1 cellular context compared by ENCODE assay signal in genomic region chr9:12784461-12785250, GRCh38.
TF ChIP-seq lines count a peak whose summit lies in the region.

No MANE protein-coding gene starts in this region.

TF ChIP-seq in HepG2, 621 proteins besides CTCF, POLR2A, EP300 and RAD21 (continued from another document and continues in another):
- TF ChIP-seq, protein P1, sequence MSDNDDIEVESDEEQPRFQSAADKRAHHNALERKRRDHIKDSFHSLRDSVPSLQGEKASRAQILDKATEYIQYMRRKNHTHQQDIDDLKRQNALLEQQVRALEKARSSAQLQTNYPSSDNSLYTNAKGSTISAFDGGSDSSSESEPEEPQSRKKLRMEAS (IDR thresholded peaks at IDR 0.05): peak; percentile 55
- TF ChIP-seq NCOA5 (CRISPR knock-in tag; IDR thresholded peaks at IDR 0.05) (no peak), MTA1 (CRISPR knock-in tag; IDR thresholded peaks at IDR 0.05; ENCODE audit: borderline replicate concordance) (no peak), ZNF18 (CRISPR knock-in tag; IDR thresholded peaks at IDR 0.05; ENCODE audit: insufficient replicate concordance) (no peak), ZFP41 (CRISPR knock-in tag; IDR thresholded peaks at IDR 0.05; ENCODE audit: borderline replicate concordance) (no peak), ZNF768 (CRISPR knock-in tag; IDR thresholded peaks at IDR 0.05) (no peak), TOPORS (CRISPR knock-in tag; IDR thresholded peaks at IDR 0.05) (no peak), MED1 (CRISPR knock-in tag; IDR thresholded peaks at IDR 0.05) (peak; percentile 92), ZNF558 (CRISPR knock-in tag; IDR thresholded peaks at IDR 0.05; ENCODE audit: borderline replicate concordance) (no peak), ZNF792 (CRISPR knock-in tag; IDR thresholded peaks at IDR 0.05) (no peak), FOXP1 (IDR thresholded peaks at IDR 0.05) (no peak), FOXP1 (CRISPR knock-in tag; IDR thresholded peaks at IDR 0.05) (peak; percentile 73), HNF1B (CRISPR knock-in tag; IDR thresholded peaks at IDR 0.05) (peak; percentile 62), MEF2D (CRISPR knock-in tag; IDR thresholded peaks at IDR 0.05) (no peak), ZNF354B (CRISPR knock-in tag; IDR thresholded peaks at IDR 0.05) (no peak), ZNF563 (CRISPR knock-in tag; IDR thresholded peaks at IDR 0.05) (no peak), ZNF850 (CRISPR knock-in tag; conservative IDR thresholded peaks at IDR 0.05) (no peak), PITX1 (CRISPR knock-in tag; IDR thresholded peaks at IDR 0.05) (no peak), ZNF709 (CRISPR knock-in tag; IDR thresholded peaks at IDR 0.05) (no peak), BCL3 (CRISPR knock-in tag; IDR thresholded peaks at IDR 0.05) (no peak), SOX5 (CRISPR knock-in tag; IDR thresholded peaks at IDR 0.05; ENCODE audit: borderline replicate concordance) (peak; percentile 82), ZNF75D (CRISPR knock-in tag; IDR thresholded peaks at IDR 0.05; ENCODE audit: borderline replicate concordance) (no peak), ZNF749 (CRISPR knock-in tag; IDR thresholded peaks at IDR 0.05; ENCODE audit: borderline replicate concordance) (no peak), RAD51 (IDR thresholded peaks at IDR 0.05; ENCODE audit: borderline replicate concordance) (no peak), RBFOX2 (IDR thresholded peaks at IDR 0.05; ENCODE audit: low read depth, low read length) (no peak), CHCHD3 (CRISPR knock-in tag; IDR thresholded peaks at IDR 0.05) (no peak), BRCA1 (CRISPR knock-in tag; IDR thresholded peaks at IDR 0.05) (no peak), ZNF251 (CRISPR knock-in tag; IDR thresholded peaks at IDR 0.05) (no peak), ZBTB39 (CRISPR knock-in tag; IDR thresholded peaks at IDR 0.05) (no peak), ZBTB49 (CRISPR knock-in tag; IDR thresholded peaks at IDR 0.05; ENCODE audit: borderline replicate concordance) (no peak), ZNF776 (CRISPR knock-in tag; IDR thresholded peaks at IDR 0.05) (no peak), ZNF263 (CRISPR knock-in tag; IDR thresholded peaks at IDR 0.05) (peak; percentile 31; the same call in 1 of the 2 replicates), NFKBIZ (CRISPR knock-in tag; IDR thresholded peaks at IDR 0.05) (peak; percentile 91), HOXA3 (CRISPR knock-in tag; IDR thresholded peaks at IDR 0.05) (0 out of 2 replicates have a peak, but pooled peaks have one; percentile 45), RCOR2 (CRISPR knock-in tag; IDR thresholded peaks at IDR 0.05) (0 out of 2 replicates have a peak, but pooled peaks have one; percentile 45), TAF15 (IDR thresholded peaks at IDR 0.05; ENCODE audit: low read depth, low read length, poor library complexity, severe bottlenecking) (no peak), MIXL1 (CRISPR knock-in tag; IDR thresholded peaks at IDR 0.05) (peak; percentile 66), ZNF33B (CRISPR knock-in tag; IDR thresholded peaks at IDR 0.05) (no peak), TCF12 (IDR thresholded peaks at IDR 0.05) (no peak), TCF12 (CRISPR knock-in tag; IDR thresholded peaks at IDR 0.05) (no peak), ZEB1 (IDR thresholded peaks at IDR 0.05; ENCODE audit: insufficient replicate concordance, low read depth) (no peak)
- TF ChIP-seq, protein P2, sequence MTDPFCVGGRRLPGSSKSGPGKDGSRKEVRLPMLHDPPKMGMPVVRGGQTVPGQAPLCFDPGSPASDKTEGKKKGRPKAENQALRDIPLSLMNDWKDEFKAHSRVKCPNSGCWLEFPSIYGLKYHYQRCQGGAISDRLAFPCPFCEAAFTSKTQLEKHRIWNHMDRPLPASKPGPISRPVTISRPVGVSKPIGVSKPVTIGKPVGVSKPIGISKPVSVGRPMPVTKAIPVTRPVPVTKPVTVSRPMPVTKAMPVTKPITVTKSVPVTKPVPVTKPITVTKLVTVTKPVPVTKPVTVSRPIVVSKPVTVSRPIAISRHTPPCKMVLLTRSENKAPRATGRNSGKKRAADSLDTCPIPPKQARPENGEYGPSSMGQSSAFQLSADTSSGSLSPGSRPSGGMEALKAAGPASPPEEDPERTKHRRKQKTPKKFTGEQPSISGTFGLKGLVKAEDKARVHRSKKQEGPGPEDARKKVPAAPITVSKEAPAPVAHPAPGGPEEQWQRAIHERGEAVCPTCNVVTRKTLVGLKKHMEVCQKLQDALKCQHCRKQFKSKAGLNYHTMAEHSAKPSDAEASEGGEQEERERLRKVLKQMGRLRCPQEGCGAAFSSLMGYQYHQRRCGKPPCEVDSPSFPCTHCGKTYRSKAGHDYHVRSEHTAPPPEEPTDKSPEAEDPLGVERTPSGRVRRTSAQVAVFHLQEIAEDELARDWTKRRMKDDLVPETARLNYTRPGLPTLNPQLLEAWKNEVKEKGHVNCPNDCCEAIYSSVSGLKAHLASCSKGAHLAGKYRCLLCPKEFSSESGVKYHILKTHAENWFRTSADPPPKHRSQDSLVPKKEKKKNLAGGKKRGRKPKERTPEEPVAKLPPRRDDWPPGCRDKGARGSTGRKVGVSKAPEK (CRISPR knock-in tag; IDR thresholded peaks at IDR 0.05; ENCODE audit: borderline replicate concordance): no peak
- TF ChIP-seq, protein P3, sequence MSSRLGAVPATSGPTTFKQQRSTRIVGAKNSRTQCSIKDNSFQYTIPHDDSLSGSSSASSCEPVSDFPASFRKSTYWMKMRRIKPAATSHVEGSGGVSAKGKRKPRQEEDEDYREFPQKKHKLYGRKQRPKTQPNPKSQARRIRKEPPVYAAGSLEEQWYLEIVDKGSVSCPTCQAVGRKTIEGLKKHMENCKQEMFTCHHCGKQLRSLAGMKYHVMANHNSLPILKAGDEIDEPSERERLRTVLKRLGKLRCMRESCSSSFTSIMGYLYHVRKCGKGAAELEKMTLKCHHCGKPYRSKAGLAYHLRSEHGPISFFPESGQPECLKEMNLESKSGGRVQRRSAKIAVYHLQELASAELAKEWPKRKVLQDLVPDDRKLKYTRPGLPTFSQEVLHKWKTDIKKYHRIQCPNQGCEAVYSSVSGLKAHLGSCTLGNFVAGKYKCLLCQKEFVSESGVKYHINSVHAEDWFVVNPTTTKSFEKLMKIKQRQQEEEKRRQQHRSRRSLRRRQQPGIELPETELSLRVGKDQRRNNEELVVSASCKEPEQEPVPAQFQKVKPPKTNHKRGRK (CRISPR knock-in tag; IDR thresholded peaks at IDR 0.05): no peak
- TF ChIP-seq, protein P4, sequence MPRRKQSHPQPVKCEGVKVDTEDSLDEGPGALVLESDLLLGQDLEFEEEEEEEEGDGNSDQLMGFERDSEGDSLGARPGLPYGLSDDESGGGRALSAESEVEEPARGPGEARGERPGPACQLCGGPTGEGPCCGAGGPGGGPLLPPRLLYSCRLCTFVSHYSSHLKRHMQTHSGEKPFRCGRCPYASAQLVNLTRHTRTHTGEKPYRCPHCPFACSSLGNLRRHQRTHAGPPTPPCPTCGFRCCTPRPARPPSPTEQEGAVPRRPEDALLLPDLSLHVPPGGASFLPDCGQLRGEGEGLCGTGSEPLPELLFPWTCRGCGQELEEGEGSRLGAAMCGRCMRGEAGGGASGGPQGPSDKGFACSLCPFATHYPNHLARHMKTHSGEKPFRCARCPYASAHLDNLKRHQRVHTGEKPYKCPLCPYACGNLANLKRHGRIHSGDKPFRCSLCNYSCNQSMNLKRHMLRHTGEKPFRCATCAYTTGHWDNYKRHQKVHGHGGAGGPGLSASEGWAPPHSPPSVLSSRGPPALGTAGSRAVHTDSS (CRISPR knock-in tag; conservative IDR thresholded peaks at IDR 0.05): no peak
- TF ChIP-seq, protein P5, sequence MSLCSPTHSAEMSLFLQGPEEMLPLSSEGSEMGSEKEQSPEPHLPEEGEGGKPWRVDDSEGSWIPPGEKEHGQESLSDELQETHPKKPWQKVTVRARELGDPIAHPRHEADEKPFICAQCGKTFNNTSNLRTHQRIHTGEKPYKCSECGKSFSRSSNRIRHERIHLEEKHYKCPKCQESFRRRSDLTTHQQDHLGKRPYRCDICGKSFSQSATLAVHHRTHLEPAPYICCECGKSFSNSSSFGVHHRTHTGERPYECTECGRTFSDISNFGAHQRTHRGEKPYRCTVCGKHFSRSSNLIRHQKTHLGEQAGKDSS (CRISPR knock-in tag; IDR thresholded peaks at IDR 0.05; ENCODE audit: borderline replicate concordance, low read depth): no peak
- TF ChIP-seq, protein P6, sequence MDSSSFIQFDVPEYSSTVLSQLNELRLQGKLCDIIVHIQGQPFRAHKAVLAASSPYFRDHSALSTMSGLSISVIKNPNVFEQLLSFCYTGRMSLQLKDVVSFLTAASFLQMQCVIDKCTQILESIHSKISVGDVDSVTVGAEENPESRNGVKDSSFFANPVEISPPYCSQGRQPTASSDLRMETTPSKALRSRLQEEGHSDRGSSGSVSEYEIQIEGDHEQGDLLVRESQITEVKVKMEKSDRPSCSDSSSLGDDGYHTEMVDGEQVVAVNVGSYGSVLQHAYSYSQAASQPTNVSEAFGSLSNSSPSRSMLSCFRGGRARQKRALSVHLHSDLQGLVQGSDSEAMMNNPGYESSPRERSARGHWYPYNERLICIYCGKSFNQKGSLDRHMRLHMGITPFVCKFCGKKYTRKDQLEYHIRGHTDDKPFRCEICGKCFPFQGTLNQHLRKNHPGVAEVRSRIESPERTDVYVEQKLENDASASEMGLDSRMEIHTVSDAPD (CRISPR knock-in tag; IDR thresholded peaks at IDR 0.05): no peak
- TF ChIP-seq, protein P7, sequence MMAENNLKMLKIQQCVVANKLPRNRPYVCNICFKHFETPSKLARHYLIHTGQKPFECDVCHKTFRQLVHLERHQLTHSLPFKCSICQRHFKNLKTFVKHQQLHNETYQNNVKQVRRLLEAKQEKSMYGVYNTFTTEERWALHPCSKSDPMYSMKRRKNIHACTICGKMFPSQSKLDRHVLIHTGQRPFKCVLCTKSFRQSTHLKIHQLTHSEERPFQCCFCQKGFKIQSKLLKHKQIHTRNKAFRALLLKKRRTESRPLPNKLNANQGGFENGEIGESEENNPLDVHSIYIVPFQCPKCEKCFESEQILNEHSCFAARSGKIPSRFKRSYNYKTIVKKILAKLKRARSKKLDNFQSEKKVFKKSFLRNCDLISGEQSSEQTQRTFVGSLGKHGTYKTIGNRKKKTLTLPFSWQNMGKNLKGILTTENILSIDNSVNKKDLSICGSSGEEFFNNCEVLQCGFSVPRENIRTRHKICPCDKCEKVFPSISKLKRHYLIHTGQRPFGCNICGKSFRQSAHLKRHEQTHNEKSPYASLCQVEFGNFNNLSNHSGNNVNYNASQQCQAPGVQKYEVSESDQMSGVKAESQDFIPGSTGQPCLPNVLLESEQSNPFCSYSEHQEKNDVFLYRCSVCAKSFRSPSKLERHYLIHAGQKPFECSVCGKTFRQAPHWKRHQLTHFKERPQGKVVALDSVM (CRISPR knock-in tag; IDR thresholded peaks at IDR 0.05): no peak
